In the genomic region with DNA sequence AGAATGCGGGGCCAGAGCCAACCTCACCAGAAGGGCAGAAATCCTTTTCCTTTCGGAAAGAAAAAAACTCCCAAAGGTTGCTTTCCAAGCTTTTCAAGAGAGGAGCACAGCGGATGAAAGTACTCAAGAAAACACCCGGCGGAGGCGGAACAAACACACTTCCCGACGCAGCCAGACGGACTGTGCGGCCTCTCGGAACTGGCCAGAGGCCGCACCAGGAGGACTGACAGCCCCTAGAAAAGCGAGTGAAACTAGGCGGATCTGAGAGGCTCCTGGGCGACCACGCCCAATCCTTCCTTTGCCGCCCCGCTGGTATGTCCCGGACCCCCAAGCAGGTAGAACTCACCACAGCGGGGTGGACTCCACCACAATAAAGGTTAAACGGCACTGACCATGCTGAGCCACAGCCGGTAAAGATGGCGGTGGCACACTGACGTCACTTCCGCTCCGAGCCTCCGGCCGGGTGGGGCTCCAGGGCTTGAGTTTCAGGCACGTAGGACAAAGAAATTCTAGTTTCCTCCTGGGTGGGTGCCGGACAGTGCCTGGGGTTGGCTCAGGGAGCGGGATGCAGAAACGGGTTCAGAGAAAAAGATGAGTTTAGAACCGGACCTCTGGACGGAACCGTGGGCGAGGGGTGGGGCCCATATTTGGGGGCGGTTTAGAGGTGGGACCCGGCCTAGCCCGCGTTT, we compare ENCODE assay signal across 1 cellular context.
A peak's percentile ranks its signal among the peaks of the same experiment; 100 is the strongest.
TF ChIP-seq lines count a peak whose summit lies in the region.

ZNF562 (minus strand) TSS at position 432 of the 689 bp plus-strand sequence. CDS start 14,356 bp downstream, outside the sequence.

TF ChIP-seq in GM12878, 131 proteins besides CTCF, POLR2A, EP300 and RAD21 (continued from another document):
- TF ChIP-seq NKRF (conservative IDR thresholded peaks at IDR 0.05) (peak; percentile 68), CEBPZ (IDR thresholded peaks at IDR 0.05; ENCODE audit: low read depth, low read length) (no peak), REST (IDR thresholded peaks at IDR 0.05; ENCODE audit: low read depth, low read length) (no peak), NRF1 (conservative IDR thresholded peaks at IDR 0.05; ENCODE audit: low read depth, low read length) (no peak), CREM (IDR thresholded peaks at IDR 0.05; ENCODE audit: low read depth) (peak; percentile 97), SP1 (IDR thresholded peaks at IDR 0.05; ENCODE audit: low read depth, low read length) (no peak), MXI1 (IDR thresholded peaks at IDR 0.05; ENCODE audit: low read depth, low read length) (peak; percentile 73), SIX5 (IDR thresholded peaks at IDR 0.05; ENCODE audit: low read depth, low read length, severe bottlenecking) (no peak), SRF (IDR thresholded peaks at IDR 0.05; ENCODE audit: low read depth in 2 of 2, low read length in 2 of 2) (peak; percentile 69 to 78), GATAD2B (conservative IDR thresholded peaks at IDR 0.05; ENCODE audit: low read depth) (peak; percentile 68), NR2C1 (IDR thresholded peaks at IDR 0.05) (peak; percentile 39; the same call in 1 of the 2 replicates), JUNB (IDR thresholded peaks at IDR 0.05) (peak; percentile 29; the same call in 1 of the 2 replicates), NFIC (IDR thresholded peaks at IDR 0.05; ENCODE audit: low read depth, low read length) (no peak), NFXL1 (IDR thresholded peaks at IDR 0.05; ENCODE audit: borderline replicate concordance) (no peak), TARDBP (IDR thresholded peaks at IDR 0.05; ENCODE audit: borderline replicate concordance) (no peak), DPF2 (IDR thresholded peaks at IDR 0.05) (no peak), ATF7 (IDR thresholded peaks at IDR 0.05; ENCODE audit: low read depth) (peak; percentile 95), RBBP5 (conservative IDR thresholded peaks at IDR 0.05) (no peak), BCLAF1 (IDR thresholded peaks at IDR 0.05) (no peak), SPI1 (IDR thresholded peaks at IDR 0.05; ENCODE audit: borderline replicate concordance, insufficient read depth, low read depth, low read length) (0 out of 2 replicates have a peak, but pooled peaks have one; percentile 21), ZNF274 (IDR thresholded peaks at IDR 0.05; ENCODE audit: insufficient read depth, insufficient read length) (no peak), BMI1 (IDR thresholded peaks at IDR 0.05; ENCODE audit: borderline replicate concordance) (no peak), BCL11A (IDR thresholded peaks at IDR 0.05; ENCODE audit: low read depth, low read length) (no peak), IRF4 (IDR thresholded peaks at IDR 0.05; ENCODE audit: low read depth, low read length) (no peak), BHLHE40 (IDR thresholded peaks at IDR 0.05; ENCODE audit: borderline replicate concordance in 1 of 2, low read depth in 2 of 2, low read length in 1 of 2) (peak in 1 of 2 experiments; percentile 5; a peak in 1 of 4 replicates), HDGF (IDR thresholded peaks at IDR 0.05) (no peak), CHD2 (IDR thresholded peaks at IDR 0.05; ENCODE audit: borderline replicate concordance, low read depth, low read length) (0 out of 2 replicates have a peak, but pooled peaks have one; percentile 27)
- TF ChIP-seq, protein P1, sequence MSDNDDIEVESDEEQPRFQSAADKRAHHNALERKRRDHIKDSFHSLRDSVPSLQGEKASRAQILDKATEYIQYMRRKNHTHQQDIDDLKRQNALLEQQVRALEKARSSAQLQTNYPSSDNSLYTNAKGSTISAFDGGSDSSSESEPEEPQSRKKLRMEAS (IDR thresholded peaks at IDR 0.05; ENCODE audit: low read depth, low read length), result peak; percentile 43; the same call in 1 of the 2 replicates
- TF ChIP-seq, protein P2, sequence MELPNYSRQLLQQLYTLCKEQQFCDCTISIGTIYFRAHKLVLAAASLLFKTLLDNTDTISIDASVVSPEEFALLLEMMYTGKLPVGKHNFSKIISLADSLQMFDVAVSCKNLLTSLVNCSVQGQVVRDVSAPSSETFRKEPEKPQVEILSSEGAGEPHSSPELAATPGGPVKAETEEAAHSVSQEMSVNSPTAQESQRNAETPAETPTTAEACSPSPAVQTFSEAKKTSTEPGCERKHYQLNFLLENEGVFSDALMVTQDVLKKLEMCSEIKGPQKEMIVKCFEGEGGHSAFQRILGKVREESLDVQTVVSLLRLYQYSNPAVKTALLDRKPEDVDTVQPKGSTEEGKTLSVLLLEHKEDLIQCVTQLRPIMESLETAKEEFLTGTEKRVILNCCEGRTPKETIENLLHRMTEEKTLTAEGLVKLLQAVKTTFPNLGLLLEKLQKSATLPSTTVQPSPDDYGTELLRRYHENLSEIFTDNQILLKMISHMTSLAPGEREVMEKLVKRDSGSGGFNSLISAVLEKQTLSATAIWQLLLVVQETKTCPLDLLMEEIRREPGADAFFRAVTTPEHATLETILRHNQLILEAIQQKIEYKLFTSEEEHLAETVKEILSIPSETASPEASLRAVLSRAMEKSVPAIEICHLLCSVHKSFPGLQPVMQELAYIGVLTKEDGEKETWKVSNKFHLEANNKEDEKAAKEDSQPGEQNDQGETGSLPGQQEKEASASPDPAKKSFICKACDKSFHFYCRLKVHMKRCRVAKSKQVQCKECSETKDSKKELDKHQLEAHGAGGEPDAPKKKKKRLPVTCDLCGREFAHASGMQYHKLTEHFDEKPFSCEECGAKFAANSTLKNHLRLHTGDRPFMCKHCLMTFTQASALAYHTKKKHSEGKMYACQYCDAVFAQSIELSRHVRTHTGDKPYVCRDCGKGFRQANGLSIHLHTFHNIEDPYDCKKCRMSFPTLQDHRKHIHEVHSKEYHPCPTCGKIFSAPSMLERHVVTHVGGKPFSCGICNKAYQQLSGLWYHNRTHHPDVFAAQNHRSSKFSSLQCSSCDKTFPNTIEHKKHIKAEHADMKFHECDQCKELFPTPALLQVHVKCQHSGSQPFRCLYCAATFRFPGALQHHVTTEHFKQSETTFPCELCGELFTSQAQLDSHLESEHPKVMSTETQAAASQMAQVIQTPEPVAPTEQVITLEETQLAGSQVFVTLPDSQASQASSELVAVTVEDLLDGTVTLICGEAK (IDR thresholded peaks at IDR 0.05; ENCODE audit: borderline replicate concordance), result peak; percentile 91
- TF ChIP-seq, protein P3, sequence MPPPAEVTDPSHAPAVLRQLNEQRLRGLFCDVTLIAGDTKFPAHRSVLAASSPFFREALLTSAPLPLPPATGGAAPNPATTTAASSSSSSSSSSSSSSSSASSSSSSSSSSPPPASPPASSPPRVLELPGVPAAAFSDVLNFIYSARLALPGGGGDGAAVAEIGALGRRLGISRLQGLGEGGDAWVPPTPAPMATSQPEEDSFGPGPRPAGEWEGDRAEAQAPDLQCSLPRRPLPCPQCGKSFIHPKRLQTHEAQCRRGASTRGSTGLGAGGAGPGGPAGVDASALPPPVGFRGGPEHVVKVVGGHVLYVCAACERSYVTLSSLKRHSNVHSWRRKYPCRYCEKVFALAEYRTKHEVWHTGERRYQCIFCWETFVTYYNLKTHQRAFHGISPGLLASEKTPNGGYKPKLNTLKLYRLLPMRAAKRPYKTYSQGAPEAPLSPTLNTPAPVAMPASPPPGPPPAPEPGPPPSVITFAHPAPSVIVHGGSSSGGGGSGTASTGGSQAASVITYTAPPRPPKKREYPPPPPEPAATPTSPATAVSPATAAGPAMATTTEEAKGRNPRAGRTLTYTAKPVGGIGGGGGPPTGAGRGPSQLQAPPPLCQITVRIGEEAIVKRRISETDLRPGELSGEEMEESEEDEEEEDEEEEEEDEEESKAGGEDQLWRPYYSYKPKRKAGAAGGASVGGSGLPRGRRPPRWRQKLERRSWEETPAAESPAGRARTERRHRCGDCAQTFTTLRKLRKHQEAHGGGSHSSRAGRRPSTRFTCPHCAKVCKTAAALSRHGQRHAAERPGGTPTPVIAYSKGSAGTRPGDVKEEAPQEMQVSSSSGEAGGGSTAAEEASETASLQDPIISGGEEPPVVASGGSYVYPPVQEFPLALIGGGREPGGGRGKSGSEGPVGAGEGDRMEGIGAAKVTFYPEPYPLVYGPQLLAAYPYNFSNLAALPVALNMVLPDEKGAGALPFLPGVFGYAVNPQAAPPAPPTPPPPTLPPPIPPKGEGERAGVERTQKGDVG (CRISPR knock-in tag; IDR thresholded peaks at IDR 0.05), result no peak
- TF ChIP-seq, protein P4, sequence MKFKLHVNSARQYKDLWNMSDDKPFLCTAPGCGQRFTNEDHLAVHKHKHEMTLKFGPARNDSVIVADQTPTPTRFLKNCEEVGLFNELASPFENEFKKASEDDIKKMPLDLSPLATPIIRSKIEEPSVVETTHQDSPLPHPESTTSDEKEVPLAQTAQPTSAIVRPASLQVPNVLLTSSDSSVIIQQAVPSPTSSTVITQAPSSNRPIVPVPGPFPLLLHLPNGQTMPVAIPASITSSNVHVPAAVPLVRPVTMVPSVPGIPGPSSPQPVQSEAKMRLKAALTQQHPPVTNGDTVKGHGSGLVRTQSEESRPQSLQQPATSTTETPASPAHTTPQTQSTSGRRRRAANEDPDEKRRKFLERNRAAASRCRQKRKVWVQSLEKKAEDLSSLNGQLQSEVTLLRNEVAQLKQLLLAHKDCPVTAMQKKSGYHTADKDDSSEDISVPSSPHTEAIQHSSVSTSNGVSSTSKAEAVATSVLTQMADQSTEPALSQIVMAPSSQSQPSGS (IDR thresholded peaks at IDR 0.05; ENCODE audit: low read length), result peak; percentile 67
